ENCODE assay signal across 8 cellular contexts in genomic region chr10:101816375-101816773, GRCh38. TPM values are rescaled to one million over a fixed set of nuclear protein-coding genes. Genes with fewer than 3 reads are reported as not detected.
A peak's percentile ranks its signal among the peaks of the same experiment; 100 is the strongest.
DNase-seq lines count a peak whose midpoint lies in the region; ATAC-seq and TF ChIP-seq lines count a peak whose summit lies in the region.
"Had no signal": no experiment of that assay in that cellular context is flagged by ENCODE, and none has a peak within 500 bp of the region (broad histone marks: within the 10 kb centered on the region; RNA-seq: fewer than 3 reads in every experiment).

No MANE protein-coding gene starts in this region.

- ATAC-seq in activated T-helper 17 cell treated with anti-CD3 and anti-CD28 coated beads, Interleukin-2, amount 50 U/mL, for 72 hours (replicated peaks): no peak
- ATAC-seq in GM21423 (IDR thresholded peaks at IDR 0.05; ENCODE audit: unreplicated experiment): no peak

- WGBS in stomach, 5 donors: 0 to 1% (median 1%) methylated on average over 5 of the region's 5 CpGs

- no peak for TF ChIP-seq POLR2A in stomach (IDR thresholded peaks at IDR 0.05)

- H3K27ac Mint-ChIP-seq in activated T-helper 17 cell treated with anti-CD3 and anti-CD28 coated beads, Interleukin-2, amount 50 U/mL, for 72 hours: peak overlapping the region; percentile 100
- H3K27ac Mint-ChIP-seq in immature natural killer cell: peak overlapping the region; percentile 12 to 95 (median 85)

- no peaks in the 10 kb centered on the region for H3K27me3 ChIP-seq in HUES48 (ENCODE audit: control insufficient read depth, insufficient read depth, low read length)
- no peaks in the 10 kb centered on the region for H3K27me3 ChIP-seq in stomach

- peak overlapping the region; percentile 99 for H3K4me3 Mint-ChIP-seq in activated T-helper 17 cell treated with anti-CD3 and anti-CD28 coated beads, Interleukin-2, amount 50 U/mL, for 72 hours
- H3K4me3 Mint-ChIP-seq in immature natural killer cell: peak overlapping the region; percentile 94 to 100 (median 98)

- peaks cover 17% of the 10 kb centered on the region for H3K4me1 Mint-ChIP-seq in activated T-helper 17 cell treated with anti-CD3 and anti-CD28 coated beads, Interleukin-2, amount 50 U/mL, for 72 hours
- H3K4me1 Mint-ChIP-seq in immature natural killer cell: peaks cover 63 to 70% of the 10 kb centered on the region in 2 donors

- peak overlapping the region; percentile 7 for H3K27ac ChIP-seq in HUES48 (ENCODE audit: low read depth, low read length)
- peak overlapping the region in 3 of 5 donors; percentile 33 to 94 (median 49) for H3K27ac ChIP-seq in stomach
- H3K27ac ChIP-seq in caudate nucleus (ENCODE audit: low read depth, low read length): no peak overlapping the region

- H3K4me3 ChIP-seq in HUES48 (ENCODE audit: low read depth, low read length): peak overlapping the region; percentile 97
- H3K4me3 ChIP-seq in stomach: peak overlapping the region; percentile 98 to 99 (median 99)

- intact Hi-C loops in stomach (cut with DNase I; ENCODE audit: low total_unique reads): no loop called here

- TF ChIP-seq EP300 in stomach (IDR thresholded peaks at IDR 0.05): no peak

- H3K36me3 Mint-ChIP-seq in activated T-helper 17 cell treated with anti-CD3 and anti-CD28 coated beads, Interleukin-2, amount 50 U/mL, for 72 hours (ENCODE audit: low read depth): peaks cover 76% of the 10 kb centered on the region
- peaks cover 0 to 5% (median 0%) of the 10 kb centered on the region in 3 donors for H3K36me3 Mint-ChIP-seq in immature natural killer cell

- no peak for DNase-seq in immature natural killer cell
- no peak for DNase-seq in stomach
- DNase-seq in HCEC 1CT: no peak
- DNase-seq in caudate nucleus (lab: John Stamatoyannopoulos, UW): no peak
- DNase-seq: amniotic stem cell had no signal

- peaks cover 22% of the 10 kb centered on the region for H3K36me3 ChIP-seq in HUES48 (ENCODE audit: control insufficient read depth, insufficient read depth, low read length)
- H3K36me3 ChIP-seq in stomach: peaks cover 9 to 18% (median 18%) of the 10 kb centered on the region in 4 donors

- H3K9me3 ChIP-seq in HUES48 (ENCODE audit: control insufficient read depth, insufficient read depth, low read length) (no peaks in the 10 kb centered on the region), stomach (no peaks in the 10 kb centered on the region)

- H3K9ac ChIP-seq in HUES48 (ENCODE audit: low read depth, low read length): peak overlapping the region; percentile 100

- peaks cover 24% of the 10 kb centered on the region for H3K4me1 ChIP-seq in HUES48 (ENCODE audit: control insufficient read depth, insufficient read depth, low read length)
- peaks cover 24 to 69% (median 49%) of the 10 kb centered on the region in 4 donors for H3K4me1 ChIP-seq in stomach

- no peaks in the 10 kb centered on the region for H3K9me3 Mint-ChIP-seq in activated T-helper 17 cell treated with anti-CD3 and anti-CD28 coated beads, Interleukin-2, amount 50 U/mL, for 72 hours
- H3K9me3 Mint-ChIP-seq in immature natural killer cell: no peaks in the 10 kb centered on the region

- H3K27me3 Mint-ChIP-seq in activated T-helper 17 cell treated with anti-CD3 and anti-CD28 coated beads, Interleukin-2, amount 50 U/mL, for 72 hours: no peaks in the 10 kb centered on the region
- H3K27me3 Mint-ChIP-seq in immature natural killer cell (ENCODE audit: low read depth in 3 of 3): peaks cover 10 to 22% (median 14%) of the 10 kb centered on the region in 3 donors

- TF ChIP-seq CTCF in stomach (IDR thresholded peaks at IDR 0.05): no peak

RNA-seq across cellular contexts. Expression of gene OGA, which starts 1.9 kb away (rescaled TPM):
- 100 to 1,000 TPM; 119 to 291 TPM for total RNA-seq in activated T-helper 17 cell treated with anti-CD3 and anti-CD28 coated beads, Interleukin-2, amount 50 U/mL, for 72 hours
- polyA plus RNA-seq in immature natural killer cell (10 to 100 TPM; 32.0 to 57.0 (median 46.6) TPM), stomach (10 to 100 TPM; 18.9 to 41.7 (median 28.0) TPM)
- 100 to 1,000 TPM; 123 to 312 (median 233) TPM for total RNA-seq in stomach

RNA-seq across cellular contexts. Expression of gene KCNIP2, which starts 27.2 kb away (rescaled TPM):
- 10 to 100 TPM in 1 of 2 donors, 1 to 10 TPM in 1; 4.5 to 39.3 TPM for total RNA-seq in activated T-helper 17 cell treated with anti-CD3 and anti-CD28 coated beads, Interleukin-2, amount 50 U/mL, for 72 hours
- polyA plus RNA-seq in immature natural killer cell (not detected), stomach (1 to 10 TPM in 1 of 3 donors, under 1 TPM in 1, not detected in 1; 0.62 to 1.3 TPM)
- 1 to 10 TPM in 3 of 5 donors, not detected in 2; 1.2 to 5.7 (median 2.4) TPM for total RNA-seq in stomach

RNA-seq across cellular contexts. Expression of gene NPM3, which starts 33.1 kb away (rescaled TPM):
- 100 to 1,000 TPM in 1 of 2 donors, 10 to 100 TPM in 1; 72.6 to 162 TPM for total RNA-seq in activated T-helper 17 cell treated with anti-CD3 and anti-CD28 coated beads, Interleukin-2, amount 50 U/mL, for 72 hours
- polyA plus RNA-seq in immature natural killer cell: 1 to 10 TPM; 1.5 to 8.8 (median 4.7) TPM
- total RNA-seq in stomach: 10 to 100 TPM in 3 of 5 donors, 1 to 10 TPM in 1, not detected in 1; 2.3 to 68.1 (median 32.6) TPM
- 10 to 100 TPM; 22.0 to 30.2 (median 26.0) TPM for polyA plus RNA-seq in stomach

RNA-seq across cellular contexts. Expression of gene FGF8, which starts 40.5 kb away (rescaled TPM):
- total RNA-seq in activated T-helper 17 cell treated with anti-CD3 and anti-CD28 coated beads, Interleukin-2, amount 50 U/mL, for 72 hours: not detected
- polyA plus RNA-seq in immature natural killer cell: not detected
- total RNA-seq in stomach: not detected
- not detected for polyA plus RNA-seq in stomach
